16 cellular contexts compared by ENCODE assay signal in genomic region chr2:220783651-220784050, GRCh38.
"Had no signal": no experiment of that assay in that cellular context is flagged by ENCODE, and none has a peak within 500 bp of the region (broad histone marks: within the 10 kb centered on the region; RNA-seq: fewer than 3 reads in every experiment).

No MANE protein-coding gene starts in this region.

- H3K27me3 ChIP-seq: right atrium auricular region, tibial nerve, vagina had no signal

- H3K9me3 ChIP-seq: prostate gland, right atrium auricular region, vagina had no signal

- H3K4me3 ChIP-seq: neural progenitor cell, prostate gland, right atrium auricular region, tibial nerve, vagina had no signal

- DNase-seq: activated CD4-positive, alpha-beta memory T cell treated with anti-CD3 and anti-CD28 coated beads for 36 hours; activated CD4-positive, alpha-beta T cell treated with anti-CD3 and anti-CD28 coated beads for 4 hours; activated T-cell treated with anti-CD3 and anti-CD28 coated beads for 4 hours; amniotic stem cell; caudate nucleus; foreskin fibroblast; mesenchymal stem cell; naive thymus-derived CD4-positive, alpha-beta T cell; stimulated activated CD4-positive, alpha-beta T cell treated with anti-CD3 and anti-CD28 coated beads, Interleukin-2, amount 100 ng/mL, for 24 hours; stimulated activated naive CD8-positive, alpha-beta T cell treated with anti-CD3 and anti-CD28 coated beads, Interleukin-15, Interleukin-2, amounts not matched to agents 100 U/mL and 50 U/mL, for 24 hours; substantia nigra had no signal

- H3K36me3 ChIP-seq: neural progenitor cell, prostate gland, right atrium auricular region, tibial nerve, vagina had no signal

- H3K4me1 ChIP-seq: prostate gland, right atrium auricular region, vagina had no signal

- H3K27ac ChIP-seq: neural progenitor cell, prostate gland, right atrium auricular region, tibial nerve, vagina had no signal
